In the genomic region with DNA sequence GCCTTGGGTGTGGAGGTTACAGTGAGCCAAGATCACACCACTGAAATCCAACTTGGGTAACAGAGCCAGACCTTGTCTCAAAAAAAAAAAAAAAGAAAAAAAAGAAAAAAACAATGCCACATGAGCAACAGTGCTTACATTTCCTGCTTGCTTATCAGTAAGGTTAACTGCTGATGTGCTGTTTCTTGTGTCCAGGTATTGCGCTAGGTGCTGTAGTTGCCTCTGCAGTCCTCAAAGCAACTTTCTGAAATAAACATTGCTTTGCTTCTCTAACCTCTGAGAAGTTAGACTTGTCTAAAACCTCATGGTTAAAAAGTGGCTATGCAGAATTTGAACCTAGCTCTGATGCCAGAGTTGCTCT, we compare ENCODE assay signal across 18 cellular contexts. TPM values are rescaled to one million over a fixed set of nuclear protein-coding genes. Genes with fewer than 3 reads are reported as not detected.
DNase-seq lines count a peak whose midpoint lies in the region; ATAC-seq, FAIRE-seq and TF ChIP-seq lines count a peak whose summit lies in the region.
"Had no signal": no experiment of that assay in that cellular context is flagged by ENCODE, and none has a peak within 500 bp of the region (broad histone marks: within the 10 kb centered on the region; RNA-seq: fewer than 3 reads in every experiment).

No MANE protein-coding gene starts in this region.

- no peak for ATAC-seq in naive thymus-derived CD8-positive, alpha-beta T cell
- ATAC-seq in lower lobe of right lung, result no peak
- ATAC-seq in GM19397 (IDR thresholded peaks at IDR 0.05; ENCODE audit: unreplicated experiment), result no peak

- FAIRE-seq in GM19239 (lab: Jason Lieb, UNC), result peak; percentile 14
- FAIRE-seq: kidney had no signal

- H4K20me1 ChIP-seq in BLaER1, result peaks cover 8% of the 10 kb centered on the region; the same call in 1 of the 2 replicates

- H3K4me3 Mint-ChIP-seq in naive thymus-derived CD8-positive, alpha-beta T cell, result no peak overlapping the region
- H3K4me3 Mint-ChIP-seq: nephron progenitor cell had no signal

- no peaks in the 10 kb centered on the region for H3K27me3 ChIP-seq in BLaER1
- H3K27me3 ChIP-seq in lower lobe of right lung (ENCODE audit: low read depth), result no peaks in the 10 kb centered on the region
- H3K27me3 ChIP-seq: brain microvascular endothelial cell had no signal

- H3K4me1 Mint-ChIP-seq in naive thymus-derived CD8-positive, alpha-beta T cell, result peaks cover 6 to 14% (median 11%) of the 10 kb centered on the region in 4 donors
- H3K4me1 Mint-ChIP-seq: nephron progenitor cell had no signal

- H3K4me2 ChIP-seq in BLaER1, result peak overlapping the region; percentile 45
- H3K4me2 ChIP-seq: smooth muscle cell had no signal

- H3K27me3 Mint-ChIP-seq in naive thymus-derived CD8-positive, alpha-beta T cell, result no peaks in the 10 kb centered on the region

- TF ChIP-seq CTCF in lower lobe of right lung (IDR thresholded peaks at IDR 0.05), result no peak

- H3K27ac ChIP-seq in BLaER1, result peak overlapping the region; percentile 76
- H3K27ac ChIP-seq in lower lobe of right lung, result no peak overlapping the region
- H3K27ac ChIP-seq: brain microvascular endothelial cell, SK-N-MC, thoracic aorta had no signal

- POLR2A ChIA-PET in naive thymus-derived CD8-positive, alpha-beta T cell (lab: Charles Lee), result no interaction called here

- peaks cover 42% of the 10 kb centered on the region for H3K4me1 ChIP-seq in BLaER1
- H3K4me1 ChIP-seq in lower lobe of right lung, result no peaks in the 10 kb centered on the region

- intact Hi-C loops in lower lobe of right lung (cut with DNase I), result no loop called here

- no peak overlapping the region for H3K4me3 ChIP-seq in BLaER1
- no peak overlapping the region for H3K4me3 ChIP-seq in lower lobe of right lung
- H3K4me3 ChIP-seq: SK-N-MC, smooth muscle cell, thoracic aorta had no signal

- DNase-seq in GM19239 (ENCODE audit: insufficient read length, low spot score), result no peak
- peak; percentile 40 for DNase-seq in OCI-M1 (lab: John Stamatoyannopoulos, UW)
- DNase-seq in naive thymus-derived CD8-positive, alpha-beta T cell, result no peak
- DNase-seq in lower lobe of right lung, result no peak
- DNase-seq in DMS53 treated with DMSO at 0.1 percent for 48 hours (lab: John Stamatoyannopoulos, UW; ENCODE audit: unreplicated experiment), result no peak
- no peak for DNase-seq in CD1c-positive myeloid dendritic cell (ENCODE audit: extremely low spot score)
- DNase-seq: activated CD4-positive, CD25-positive, alpha-beta regulatory T cell treated with anti-CD3 and anti-CD28 coated beads, Interleukin-2, amount 50 U/mL, for 72 hours; cortex of kidney; H7; kidney; NCI-H774; nephron progenitor cell had no signal

- H3K9me3 ChIP-seq in BLaER1, result no peaks in the 10 kb centered on the region
- no peaks in the 10 kb centered on the region for H3K9me3 ChIP-seq in lower lobe of right lung
- H3K9me3 ChIP-seq: thoracic aorta had no signal

- H3K27ac Mint-ChIP-seq in naive thymus-derived CD8-positive, alpha-beta T cell, result peak overlapping the region in 9 of 10 donors; percentile 5 to 63 (median 13)

- H3K36me3 ChIP-seq in BLaER1, result peaks cover 95% of the 10 kb centered on the region
- H3K36me3 ChIP-seq in lower lobe of right lung, result peaks cover 100% of the 10 kb centered on the region

- H3K9me3 Mint-ChIP-seq in naive thymus-derived CD8-positive, alpha-beta T cell, result no peaks in the 10 kb centered on the region
- H3K9me3 Mint-ChIP-seq: nephron progenitor cell had no signal

- H3K36me3 Mint-ChIP-seq in naive thymus-derived CD8-positive, alpha-beta T cell, result peaks cover 4 to 97% (median 22%) of the 10 kb centered on the region in 3 donors

- H3K9ac ChIP-seq in BLaER1, result no peak overlapping the region

RNA-seq across cellular contexts. Expression of gene RNF34, which starts 24.7 kb away (rescaled TPM):
- 10 to 100 TPM; 74.8 to 77.1 TPM for total RNA-seq in naive thymus-derived CD8-positive, alpha-beta T cell
- polyA plus RNA-seq in naive thymus-derived CD8-positive, alpha-beta T cell, result 10 to 100 TPM; 34.5 to 49.0 (median 36.2) TPM
- total RNA-seq in lower lobe of right lung, result 23.0 TPM
